Comparison of ENCODE assay signal across 1 cellular context in genomic region chr15:65373163-65373651, GRCh38.
TF ChIP-seq lines count a peak whose summit lies in the region.

No MANE protein-coding gene starts in this region.

TF ChIP-seq in HEK293, 187 proteins besides CTCF, POLR2A, EP300 and RAD21:
- no peak for TF ChIP-seq ZBTB10 (tag by site-specific recombination; IDR thresholded peaks at IDR 0.05)
- TF ChIP-seq ZNF677 (tag by site-specific recombination; IDR thresholded peaks at IDR 0.05): peak; percentile 79
- peak; percentile 59 for TF ChIP-seq GLIS1 (tag by site-specific recombination; IDR thresholded peaks at IDR 0.05)
- TF ChIP-seq ZIC2 (tag by site-specific recombination; IDR thresholded peaks at IDR 0.05): peak; percentile 58
- TF ChIP-seq ZNF114 (tag by site-specific recombination; IDR thresholded peaks at IDR 0.05): no peak
